Comparison of ENCODE assay signal across 8 cellular contexts in the genomic region with DNA sequence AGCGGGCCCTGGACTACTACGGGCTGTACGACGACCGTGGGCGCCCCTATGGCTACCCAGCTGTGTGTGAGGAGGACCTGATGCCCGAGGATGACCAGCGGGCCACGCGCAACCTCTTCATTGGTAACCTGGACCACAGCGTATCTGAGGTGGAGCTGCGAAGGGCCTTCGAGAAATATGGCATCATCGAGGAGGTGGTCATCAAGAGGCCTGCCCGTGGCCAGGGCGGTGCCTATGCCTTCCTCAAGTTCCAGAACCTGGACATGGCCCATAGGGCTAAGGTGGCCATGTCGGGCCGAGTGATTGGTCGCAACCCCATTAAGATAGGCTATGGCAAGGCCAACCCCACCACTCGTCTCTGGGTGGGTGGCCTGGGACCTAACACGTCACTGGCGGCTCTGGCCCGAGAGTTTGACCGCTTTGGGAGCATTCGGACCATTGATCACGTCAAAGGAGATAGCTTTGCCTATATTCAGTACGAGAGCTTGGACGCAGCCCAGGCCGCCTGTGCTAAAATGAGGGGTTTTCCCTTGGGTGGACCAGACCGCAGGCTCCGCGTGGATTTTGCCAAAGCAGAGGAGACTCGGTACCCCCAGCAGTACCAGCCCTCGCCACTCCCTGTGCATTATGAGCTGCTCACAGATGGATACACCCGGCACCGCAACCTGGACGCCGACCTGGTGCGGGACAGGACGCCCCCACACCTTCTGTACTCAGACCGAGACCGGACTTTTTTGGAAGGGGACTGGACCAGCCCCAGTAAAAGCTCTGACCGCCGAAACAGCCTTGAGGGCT. TPM values are rescaled to one million over a fixed set of nuclear protein-coding genes. Genes with fewer than 3 reads are reported as not detected.
DNase-seq lines count a peak whose midpoint lies in the region; ATAC-seq and TF ChIP-seq lines count a peak whose summit lies in the region.

No MANE protein-coding gene starts in this region.

- ATAC-seq in GM18511 (IDR thresholded peaks at IDR 0.05; ENCODE audit: unreplicated experiment) (no peak), HG02938 (IDR thresholded peaks at IDR 0.05; ENCODE audit: unreplicated experiment) (no peak)

- no peak for TF ChIP-seq CTCF in OCI-LY3 (IDR thresholded peaks at IDR 0.05; ENCODE audit: low read depth, low read length)
- no peak for TF ChIP-seq CTCF in endothelial cell (IDR thresholded peaks at IDR 0.05; ENCODE audit: unreplicated experiment)
- TF ChIP-seq CTCF in nephron (IDR thresholded peaks at IDR 0.05; ENCODE audit: unreplicated experiment in 3 of 3), result no peak

- peaks cover 39% of the 10 kb centered on the region for H3K36me3 Mint-ChIP-seq in endothelial cell (ENCODE audit: low read depth, unreplicated experiment)
- H3K36me3 Mint-ChIP-seq in nephron (ENCODE audit: low read depth), result peaks cover 65% of the 10 kb centered on the region

- peaks cover 72% of the 10 kb centered on the region for H3K36me3 ChIP-seq in BLaER1
- H3K36me3 ChIP-seq in OCI-LY3 (replicated peaks; ENCODE audit: low read depth, low read length), result peaks cover 78% of the 10 kb centered on the region

- H3K4me3 ChIP-seq in BLaER1 (peak overlapping the region; percentile 90), OCI-LY3 (ENCODE audit: low read length) (peak overlapping the region; percentile 98)

- H3K4me1 Mint-ChIP-seq in endothelial cell (ENCODE audit: unreplicated experiment), result peaks cover 56% of the 10 kb centered on the region
- H3K4me1 Mint-ChIP-seq in nephron, result peaks cover 54% of the 10 kb centered on the region

- H3K9ac ChIP-seq in BLaER1 (peak overlapping the region; percentile 99), OCI-LY3 (ENCODE audit: low read length) (peak overlapping the region; percentile 92)

- H3K79me2 ChIP-seq in OCI-LY3 (ENCODE audit: low read length), result peaks cover 78% of the 10 kb centered on the region

- H3K4me3 Mint-ChIP-seq in endothelial cell (ENCODE audit: unreplicated experiment), result peak overlapping the region; percentile 85
- H3K4me3 Mint-ChIP-seq in nephron, result peak overlapping the region; percentile 85 to 87 (median 85)

- H3K4me1 ChIP-seq in BLaER1 (peaks cover 78% of the 10 kb centered on the region), OCI-LY3 (ENCODE audit: low read length) (peaks cover 35% of the 10 kb centered on the region)

- H3K4me2 ChIP-seq in BLaER1 (peak overlapping the region; percentile 96), OCI-LY3 (ENCODE audit: low read length) (peak overlapping the region; percentile 97)

- no peaks in the 10 kb centered on the region for H3K27me3 ChIP-seq in BLaER1
- H3K27me3 ChIP-seq in OCI-LY3 (ENCODE audit: low read depth, low read length), result no peaks in the 10 kb centered on the region

- H3K9me3 Mint-ChIP-seq in endothelial cell (ENCODE audit: unreplicated experiment) (no peaks in the 10 kb centered on the region), nephron (no peaks in the 10 kb centered on the region)

- H3K27me3 Mint-ChIP-seq in endothelial cell (ENCODE audit: unreplicated experiment), result peaks cover 16% of the 10 kb centered on the region
- H3K27me3 Mint-ChIP-seq in nephron (ENCODE audit: low read depth), result no peaks in the 10 kb centered on the region

- H4K20me1 ChIP-seq in BLaER1, result peaks cover 83% of the 10 kb centered on the region
- peaks cover 67% of the 10 kb centered on the region for H4K20me1 ChIP-seq in OCI-LY3 (ENCODE audit: insufficient read depth, low read length)

- DNase-seq in endothelial cell (ENCODE audit: low spot score) (no peak), RPMI8226 (no peak), NOMO-1 (lab: John Stamatoyannopoulos, UW; ENCODE audit: unreplicated experiment in 2 of 2) (no peak)

- H3K27ac ChIP-seq in BLaER1 (peak overlapping the region; percentile 98), OCI-LY3 (ENCODE audit: low read length) (peak overlapping the region; percentile 62)

- H3K9me3 ChIP-seq in BLaER1 (no peaks in the 10 kb centered on the region), OCI-LY3 (ENCODE audit: insufficient read depth, low read length) (no peaks in the 10 kb centered on the region)

- no peak overlapping the region for H2AFZ ChIP-seq in OCI-LY3 (ENCODE audit: low read depth, low read length)

- H3K27ac Mint-ChIP-seq in endothelial cell (ENCODE audit: unreplicated experiment), result peak overlapping the region; percentile 36
- peak overlapping the region in 1 of 3 experiments; percentile 79 for H3K27ac Mint-ChIP-seq in nephron

RNA-seq across cellular contexts. Expression of gene RBM15B, which starts 1.4 kb away (rescaled TPM):
- total RNA-seq in endothelial cell (ENCODE audit: unreplicated experiment), result 50.7 TPM

RNA-seq across cellular contexts. Expression of gene MANF, which starts 7.4 kb away (rescaled TPM):
- 131 TPM for total RNA-seq in endothelial cell (ENCODE audit: unreplicated experiment)
